ENCODE assay signal across 8 cellular contexts in the genomic region with DNA sequence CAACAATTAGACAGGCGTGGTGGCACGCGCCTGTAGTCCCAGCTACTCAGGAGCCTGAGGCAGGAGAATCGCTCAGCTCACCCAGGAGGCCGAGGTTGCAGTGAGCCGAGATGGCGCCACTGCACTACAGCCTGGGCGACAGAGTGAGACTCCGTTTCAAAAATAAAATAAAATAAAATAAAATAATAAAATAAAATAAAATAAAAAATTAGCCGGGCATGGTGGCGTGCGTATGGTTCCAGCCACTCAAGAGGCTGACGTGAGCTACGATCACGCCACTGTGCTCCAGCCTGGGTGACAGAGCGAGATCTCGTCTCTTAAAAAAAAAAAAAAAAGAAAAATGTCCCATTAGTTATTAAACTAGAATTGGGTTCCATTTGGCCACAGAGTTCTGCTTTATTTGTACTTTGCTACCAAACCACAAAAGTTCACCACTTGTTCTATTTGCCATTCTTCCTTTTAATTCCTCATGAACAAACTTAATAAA. TPM values are rescaled to one million over a fixed set of nuclear protein-coding genes. Genes with fewer than 3 reads are reported as not detected.
DNase-seq lines count a peak whose midpoint lies in the region; ATAC-seq and TF ChIP-seq lines count a peak whose summit lies in the region.

No MANE protein-coding gene starts in this region.

- peak overlapping the region; percentile 52 for H2AFZ ChIP-seq in hepatocyte

- H3K4me3 ChIP-seq in HL-60 (replicated peaks; ENCODE audit: insufficient read depth, low read length) = peak overlapping the region; percentile 90
- H3K4me3 ChIP-seq in hepatocyte = peak overlapping the region; percentile 98

- H3K9me2 ChIP-seq in hepatocyte (replicated peaks; ENCODE audit: insufficient read depth) = no peaks in the 10 kb centered on the region

- H3K9me3 Mint-ChIP-seq in activated T-cell treated with anti-CD3 and anti-CD28 coated beads, Interleukin-2, amount 50 U/mL, for 24 hours = no peaks in the 10 kb centered on the region
- no peaks in the 10 kb centered on the region for H3K9me3 Mint-ChIP-seq in stimulated activated memory B cell treated with anti-CD40 and anti-IgM and Interleukin-4, amounts not matched to agents 10 μg/mL and 1 μg/mL and 100 μg/mL, for 72 hours

- DNase-seq in HL-60 (ENCODE audit: low read depth in 1 of 2, low spot score in 1 of 2) = no peak
- peak; percentile 64 for DNase-seq in activated T-cell treated with anti-CD3 and anti-CD28 coated beads, Interleukin-2, amount 50 U/mL, for 24 hours
- DNase-seq in hepatocyte (ENCODE audit: low spot score) = no peak
- DNase-seq in GOT3 (lab: John Stamatoyannopoulos, UW) = no peak
- no peak for DNase-seq in NCI-H1930 (lab: John Stamatoyannopoulos, UW)
- DNase-seq in head of caudate nucleus = no peak

- H3K79me2 ChIP-seq in hepatocyte = peaks cover 60% of the 10 kb centered on the region

- H3K27ac ChIP-seq in HL-60 (replicated peaks) = peak overlapping the region; percentile 35; the same call in 1 of the 2 replicates
- peak overlapping the region; percentile 79 for H3K27ac ChIP-seq in hepatocyte

- H3K9me3 ChIP-seq in hepatocyte (ENCODE audit: low read depth) = no peaks in the 10 kb centered on the region

- H3K27me3 Mint-ChIP-seq in activated T-cell treated with anti-CD3 and anti-CD28 coated beads, Interleukin-2, amount 50 U/mL, for 24 hours = no peaks in the 10 kb centered on the region
- H3K27me3 Mint-ChIP-seq in stimulated activated memory B cell treated with anti-CD40 and anti-IgM and Interleukin-4, amounts not matched to agents 10 μg/mL and 1 μg/mL and 100 μg/mL, for 72 hours = no peaks in the 10 kb centered on the region

- H3K27me3 ChIP-seq in HL-60 (ENCODE audit: insufficient read depth, poor library complexity, severe bottlenecking) (no peaks in the 10 kb centered on the region), hepatocyte (no peaks in the 10 kb centered on the region)

- H3K4me3 Mint-ChIP-seq in activated T-cell treated with anti-CD3 and anti-CD28 coated beads, Interleukin-2, amount 50 U/mL, for 24 hours = peak overlapping the region; percentile 83
- peak overlapping the region; percentile 82 for H3K4me3 Mint-ChIP-seq in stimulated activated memory B cell treated with anti-CD40 and anti-IgM and Interleukin-4, amounts not matched to agents 10 μg/mL and 1 μg/mL and 100 μg/mL, for 72 hours

- H3K4me1 Mint-ChIP-seq in activated T-cell treated with anti-CD3 and anti-CD28 coated beads, Interleukin-2, amount 50 U/mL, for 24 hours (ENCODE audit: low read depth) = peaks cover 55% of the 10 kb centered on the region
- peaks cover 50% of the 10 kb centered on the region for H3K4me1 Mint-ChIP-seq in stimulated activated memory B cell treated with anti-CD40 and anti-IgM and Interleukin-4, amounts not matched to agents 10 μg/mL and 1 μg/mL and 100 μg/mL, for 72 hours

- peaks cover 8% of the 10 kb centered on the region for H3K4me1 ChIP-seq in hepatocyte (ENCODE audit: insufficient read depth)

- peaks cover 26% of the 10 kb centered on the region for H3K36me3 Mint-ChIP-seq in activated T-cell treated with anti-CD3 and anti-CD28 coated beads, Interleukin-2, amount 50 U/mL, for 24 hours (ENCODE audit: low read depth)
- peaks cover 13% of the 10 kb centered on the region for H3K36me3 Mint-ChIP-seq in stimulated activated memory B cell treated with anti-CD40 and anti-IgM and Interleukin-4, amounts not matched to agents 10 μg/mL and 1 μg/mL and 100 μg/mL, for 72 hours

- peak overlapping the region; percentile 96 for H3K27ac Mint-ChIP-seq in activated T-cell treated with anti-CD3 and anti-CD28 coated beads, Interleukin-2, amount 50 U/mL, for 24 hours
- peak overlapping the region; percentile 89 for H3K27ac Mint-ChIP-seq in stimulated activated memory B cell treated with anti-CD40 and anti-IgM and Interleukin-4, amounts not matched to agents 10 μg/mL and 1 μg/mL and 100 μg/mL, for 72 hours

- TF ChIP-seq CTCF in HL-60 (IDR thresholded peaks at IDR 0.05; ENCODE audit: insufficient read depth, low read length) (no peak), hepatocyte (IDR thresholded peaks at IDR 0.05; ENCODE audit: poor library complexity) (no peak)

- intact Hi-C loops in head of caudate nucleus (cut with DNase I) = loop anchor here (5.0 kb wide), 1 partner anchor 64 kb away; no protein-coding TSS in a partner anchor

- H4K20me1 ChIP-seq in hepatocyte (ENCODE audit: insufficient read depth, poor library complexity, severe bottlenecking) = peaks cover 3% of the 10 kb centered on the region

- WGBS in hepatocyte (ENCODE audit: low lambda C conversion rate, missing lambda C conversion rate) = 70% methylated on average over 17 of the region's 17 CpGs

- H3K4me2 ChIP-seq in hepatocyte = peak overlapping the region; percentile 77

- H3K36me3 ChIP-seq in hepatocyte (replicated peaks; ENCODE audit: insufficient read depth, low read depth) = no peaks in the 10 kb centered on the region

- ATAC-seq in stimulated activated memory B cell treated with anti-CD40 and anti-IgM and Interleukin-4, amounts not matched to agents 10 μg/mL and 1 μg/mL and 100 μg/mL, for 72 hours = no peak
- no peak for ATAC-seq in HG03135 (IDR thresholded peaks at IDR 0.05; ENCODE audit: unreplicated experiment)

RNA-seq across cellular contexts. Expression of a gene that starts 1.2 kb away (rescaled TPM):
- total RNA-seq in hepatocyte = 37.5 and 44.4 TPM in 2 replicates
- 38.5 and 47.6 TPM in 2 replicates for polyA plus RNA-seq in hepatocyte

RNA-seq across cellular contexts. Expression of a gene that starts 59.7 kb away (rescaled TPM):
- total RNA-seq in hepatocyte = 17.7 and 20.9 TPM in 2 replicates
- 26.2 and 31.6 TPM in 2 replicates for polyA plus RNA-seq in hepatocyte
